ENCODE assay signal across 16 cellular contexts in the genomic region with DNA sequence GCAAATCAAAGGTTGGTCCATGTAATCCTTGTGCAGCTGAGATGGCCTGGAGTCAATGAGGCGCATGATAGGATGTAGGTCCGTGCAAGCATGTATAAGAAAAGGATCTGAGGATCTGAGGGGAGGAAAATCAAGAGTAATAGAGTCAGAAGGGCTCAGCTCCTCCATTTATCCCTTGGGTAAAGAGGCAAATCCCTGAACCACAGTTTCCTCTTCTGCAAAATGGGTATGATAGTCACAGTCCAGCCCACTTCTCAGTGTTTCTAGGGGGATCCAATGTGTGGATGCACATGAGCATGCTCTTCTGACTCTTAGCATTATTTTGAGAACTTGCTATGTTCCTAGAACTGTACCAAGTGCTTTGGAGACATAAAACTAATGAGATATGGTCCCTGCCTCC.
"Had no signal": no experiment of that assay in that cellular context is flagged by ENCODE, and none has a peak within 500 bp of the region (broad histone marks: within the 10 kb centered on the region; RNA-seq: fewer than 3 reads in every experiment).

No MANE protein-coding gene starts in this region.

- H3K4me1 ChIP-seq: left lung had no signal

- H3K36me3 Mint-ChIP-seq: activated CD4-positive, alpha-beta memory T cell treated with anti-CD3 and anti-CD28 coated beads for 36 hours had no signal

- H3K9me3 Mint-ChIP-seq: activated CD4-positive, alpha-beta memory T cell treated with anti-CD3 and anti-CD28 coated beads for 36 hours; activated T-helper 1 cell treated with anti-CD3 and anti-CD28 coated beads, Interleukin-12 subunit alpha, Interleukin-12 subunit beta, Interleukin-2, Interleukin-4 antibody, amounts not matched to agents 30 ng/mL and 10 ng/mL and 1 ng/mL, durations not matched to agents 14 hours and 24 hours and 36 hours had no signal

- H3K27me3 Mint-ChIP-seq: activated CD4-positive, alpha-beta memory T cell treated with anti-CD3 and anti-CD28 coated beads for 36 hours had no signal

- ATAC-seq: left lung had no signal

- FAIRE-seq: astrocyte, colon, endothelial cell of umbilical vein, small intestine had no signal

- H3K27ac Mint-ChIP-seq: activated CD4-positive, alpha-beta memory T cell treated with anti-CD3 and anti-CD28 coated beads for 36 hours; activated T-helper 1 cell treated with anti-CD3 and anti-CD28 coated beads, Interleukin-12 subunit alpha, Interleukin-12 subunit beta, Interleukin-2, Interleukin-4 antibody, amounts not matched to agents 30 ng/mL and 10 ng/mL and 1 ng/mL, durations not matched to agents 14 hours and 24 hours and 36 hours had no signal

- H3K36me3 ChIP-seq: cardiac muscle cell, left lung had no signal

- H3K9me3 ChIP-seq: left lung had no signal

- H3K27ac ChIP-seq: cardiac muscle cell, left lung had no signal

- H3K4me3 Mint-ChIP-seq: activated CD4-positive, alpha-beta memory T cell treated with anti-CD3 and anti-CD28 coated beads for 36 hours; activated T-helper 1 cell treated with anti-CD3 and anti-CD28 coated beads, Interleukin-12 subunit alpha, Interleukin-12 subunit beta, Interleukin-2, Interleukin-4 antibody, amounts not matched to agents 30 ng/mL and 10 ng/mL and 1 ng/mL, durations not matched to agents 14 hours and 24 hours and 36 hours had no signal

- H3K27me3 ChIP-seq: left lung had no signal

- DNase-seq: activated CD4-positive, alpha-beta memory T cell treated with anti-CD3 and anti-CD28 coated beads for 36 hours; activated CD8-positive, alpha-beta memory T cell treated with anti-CD3 and anti-CD28 coated beads, Interleukin-2, amount 50 U/mL, for 4 hours; activated naive CD4-positive, alpha-beta T cell treated with Interleukin-2 at 50 U/mL for 16 hours; head of caudate nucleus; islet precursor cell; left lung; mesendoderm; posterior cingulate gyrus; small intestine; T-helper 9 cell; trophoblast cell had no signal

- H3K4me3 ChIP-seq: cardiac muscle cell, left lung had no signal
